Comparison of ENCODE assay signal across 30 cellular contexts in genomic region chr5:56733580-56733979, GRCh38.
DNase-seq lines count a peak whose midpoint lies in the region; ATAC-seq, FAIRE-seq and TF ChIP-seq lines count a peak whose summit lies in the region.
"Had no signal": no experiment of that assay in that cellular context is flagged by ENCODE, and none has a peak within 500 bp of the region (broad histone marks: within the 10 kb centered on the region; RNA-seq: fewer than 3 reads in every experiment).

No MANE protein-coding gene starts in this region.

- no peaks in the 10 kb centered on the region for H3K9me3 ChIP-seq in CD4-positive, alpha-beta memory T cell (ENCODE audit: control insufficient read depth in 1 of 2, low read length in 2 of 2)
- H3K9me3 ChIP-seq in PC-3 (ENCODE audit: low read length) (no peaks in the 10 kb centered on the region), spleen (no peaks in the 10 kb centered on the region), tibial nerve (no peaks in the 10 kb centered on the region), breast epithelium (no peaks in the 10 kb centered on the region)
- H3K9me3 ChIP-seq: BE2C, HAP-1, mucosa of descending colon, thoracic aorta had no signal

- no peaks in the 10 kb centered on the region for H3K9me3 Mint-ChIP-seq in CD4-positive, alpha-beta memory T cell

- CTCF ChIA-PET in CD4-positive, alpha-beta memory T cell (lab: Charles Lee; ENCODE audit: partially characterized antibody): interaction anchor here (1.8 kb wide), 1 partner anchor 11 kb away, joined by 3 read pairs; no protein-coding TSS in a partner anchor
- CTCF ChIA-PET in PC-3 (lab: Charles Lee): no interaction called here

- no peak for TF ChIP-seq CTCF in PC-3 (conservative IDR thresholded peaks at IDR 0.05; ENCODE audit: low read depth, low read length)
- no peak for TF ChIP-seq CTCF in spleen (IDR thresholded peaks at IDR 0.05 in 8 of 11, conservative IDR thresholded peaks at IDR 0.05 in 3 of 11)
- TF ChIP-seq CTCF in tibial nerve (IDR thresholded peaks at IDR 0.05): no peak
- no peak for TF ChIP-seq CTCF in breast epithelium (IDR thresholded peaks at IDR 0.05)

- no peaks in the 10 kb centered on the region for H3F3A ChIP-seq in PC-3 (ENCODE audit: low read length, unreplicated experiment)

- DNase-seq in CD4-positive, alpha-beta memory T cell: no peak
- DNase-seq in PC-3: peak; percentile 17
- DNase-seq in kidney tubule cell (ENCODE audit: low spot score): peak; percentile 51
- no peak for DNase-seq in spleen
- DNase-seq in tibial nerve (ENCODE audit: low spot score in 2 of 2): no peak
- DNase-seq in GM19239 (ENCODE audit: insufficient read length, low spot score): no peak
- no peak for DNase-seq in breast epithelium (ENCODE audit: low spot score in 2 of 2)
- no peak for DNase-seq in activated naive CD4-positive, alpha-beta T cell (lab: John Stamatoyannopoulos, UW)
- DNase-seq: activated CD4-positive, alpha-beta T cell treated with anti-CD3 and anti-CD28 coated beads, Interleukin-2, amount 10 ng/mL, durations not matched to agents 7 days and 5 days; activated T-cell treated with anti-CD3 and anti-CD28 coated beads, Interleukin-2, amount 50 U/mL, for 24 hours; BE2C; COR-L47; DMS79 treated with DMSO at 0.1 percent for 48 hours; glutamatergic neuron; mucosa of descending colon; NCI-H146; NCI-H446; NCI-H82; posterior cingulate gyrus; stimulated activated CD4-positive, alpha-beta T cell treated with anti-CD3 and anti-CD28 coated beads, Interleukin-15, amount 100 ng/mL, for 24 hours; stimulated activated naive CD4-positive, alpha-beta T cell treated with Interleukin-2 at 50 U/mL for 16 hours had no signal

- no peaks in the 10 kb centered on the region for H3K79me2 ChIP-seq in PC-3 (ENCODE audit: low read length)

- 74 to 84% (median 77%) methylated on average over 4 of the region's 4 CpGs for WGBS in spleen, 5 donors
- WGBS in tibial nerve, 2 donors: 52 to 71% methylated on average over 4 of the region's 4 CpGs

- peak overlapping the region in 5 of 8 donors; percentile 3 to 44 (median 24) for H3K4me3 Mint-ChIP-seq in CD4-positive, alpha-beta memory T cell
- H3K4me3 Mint-ChIP-seq: activated CD4-positive, alpha-beta T cell treated with anti-CD3 and anti-CD28 coated beads, Interleukin-2, amount 10 ng/mL, durations not matched to agents 7 days and 5 days; activated T-cell treated with anti-CD3 and anti-CD28 coated beads, Interleukin-2, amount 50 U/mL, for 24 hours had no signal

- peaks cover 42 to 76% (median 61%) of the 10 kb centered on the region in 4 donors for H3K4me1 Mint-ChIP-seq in CD4-positive, alpha-beta memory T cell

- no peaks in the 10 kb centered on the region for H3K27me3 Mint-ChIP-seq in CD4-positive, alpha-beta memory T cell
- H3K27me3 Mint-ChIP-seq: activated CD4-positive, alpha-beta T cell treated with anti-CD3 and anti-CD28 coated beads, Interleukin-2, amount 10 ng/mL, durations not matched to agents 7 days and 5 days; activated T-cell treated with anti-CD3 and anti-CD28 coated beads, Interleukin-2, amount 50 U/mL, for 24 hours had no signal

- POLR2A ChIA-PET in CD4-positive, alpha-beta memory T cell (lab: Charles Lee; ENCODE audit: partially characterized antibody): interaction anchor here (1.0 to 1.5 kb wide), 3 partner anchors 22 to 47 kb away, joined by 3 to 6 read pairs (median 3); no protein-coding TSS in a partner anchor
- POLR2A ChIA-PET in PC-3 (lab: Charles Lee; ENCODE audit: unreplicated experiment): no interaction called here

- peaks cover 55% of the 10 kb centered on the region for H3K4me1 ChIP-seq in CD4-positive, alpha-beta memory T cell (ENCODE audit: insufficient read depth, low read length)
- H3K4me1 ChIP-seq in PC-3 (ENCODE audit: insufficient read depth, low read length) (peaks cover 27% of the 10 kb centered on the region), spleen (peaks cover 26 to 76% (median 49%) of the 10 kb centered on the region in 6 donors), tibial nerve (peaks cover 0 to 34% (median 9%) of the 10 kb centered on the region in 4 donors), breast epithelium (no peaks in the 10 kb centered on the region)
- H3K4me1 ChIP-seq: HAP-1 had no signal

- no peaks in the 10 kb centered on the region for H3K9me2 ChIP-seq in PC-3 (replicated peaks; ENCODE audit: low read length)

- no peak for TF ChIP-seq EP300 in tibial nerve (IDR thresholded peaks at IDR 0.05)

- H3K4me2 ChIP-seq in PC-3 (ENCODE audit: low read length): no peak overlapping the region
- H3K4me2 ChIP-seq: KMS-11 had no signal

- no peaks in the 10 kb centered on the region for H3K27me3 ChIP-seq in CD4-positive, alpha-beta memory T cell (ENCODE audit: insufficient read depth, low read length)
- H3K27me3 ChIP-seq in PC-3 (ENCODE audit: low read length): no peaks in the 10 kb centered on the region
- no peaks in the 10 kb centered on the region for H3K27me3 ChIP-seq in spleen (replicated peaks in 1 of 7)
- no peaks in the 10 kb centered on the region for H3K27me3 ChIP-seq in tibial nerve
- H3K27me3 ChIP-seq in breast epithelium: no peaks in the 10 kb centered on the region
- H3K27me3 ChIP-seq: BE2C had no signal

- no peak overlapping the region for H3K9ac ChIP-seq in PC-3 (ENCODE audit: low read length)
- H3K9ac ChIP-seq: KMS-11 had no signal

- TF ChIP-seq POLR2A in spleen (IDR thresholded peaks at IDR 0.05) (no peak), tibial nerve (IDR thresholded peaks at IDR 0.05) (no peak), breast epithelium (IDR thresholded peaks at IDR 0.05) (no peak)

- no peak for ATAC-seq in PC-3
- ATAC-seq: mucosa of descending colon, Right ventricle myocardium inferior had no signal

- FAIRE-seq in GM19239 (lab: Jason Lieb, UNC): no peak
- FAIRE-seq: keratinocyte had no signal

- H3K27ac ChIP-seq in CD4-positive, alpha-beta memory T cell (ENCODE audit: low read depth, low read length): no peak overlapping the region
- H3K27ac ChIP-seq in PC-3 (ENCODE audit: low read length) (no peak overlapping the region), spleen (peak overlapping the region in 6 of 8 donors; percentile 2 to 81 (median 46)), tibial nerve (no peak overlapping the region), breast epithelium (peak overlapping the region in 1 of 2 donors; percentile 34)
- H3K27ac ChIP-seq: epithelial cell of prostate, KMS-11, thoracic aorta, VCaP had no signal

- H3K36me3 Mint-ChIP-seq in CD4-positive, alpha-beta memory T cell: no peaks in the 10 kb centered on the region
- H3K36me3 Mint-ChIP-seq: brain had no signal

- no peak overlapping the region for H3K4me3 ChIP-seq in CD4-positive, alpha-beta memory T cell (ENCODE audit: low read length in 2 of 2)
- H3K4me3 ChIP-seq in PC-3 (ENCODE audit: low read length): no peak overlapping the region
- no peak overlapping the region for H3K4me3 ChIP-seq in spleen
- no peak overlapping the region for H3K4me3 ChIP-seq in tibial nerve
- H3K4me3 ChIP-seq in breast epithelium: no peak overlapping the region
- H3K4me3 ChIP-seq: HAP-1, lung, mucosa of descending colon, thoracic aorta had no signal

- H3K36me3 ChIP-seq in CD4-positive, alpha-beta memory T cell (ENCODE audit: insufficient read depth, low read length): no peaks in the 10 kb centered on the region
- no peaks in the 10 kb centered on the region for H3K36me3 ChIP-seq in PC-3 (ENCODE audit: low read depth, low read length)
- no peaks in the 10 kb centered on the region for H3K36me3 ChIP-seq in spleen
- H3K36me3 ChIP-seq in tibial nerve: no peaks in the 10 kb centered on the region
- H3K36me3 ChIP-seq in breast epithelium: no peaks in the 10 kb centered on the region
- H3K36me3 ChIP-seq: BE2C, HAP-1, thoracic aorta had no signal

- H2AFZ ChIP-seq in PC-3 (ENCODE audit: low read length): 0 out of 2 replicates have a peak overlapping the region, but pooled peaks have one; percentile 13

- no peaks in the 10 kb centered on the region for H4K20me1 ChIP-seq in PC-3 (ENCODE audit: low read length)

- intact Hi-C loops in CD4-positive, alpha-beta memory T cell (cut with micrococcal nuclease): loop anchor here (10.0 kb wide), 1 partner anchor 81 kb away; the partner anchor contains the start of gene MAP3K1
- intact Hi-C loops in PC-3 (cut with micrococcal nuclease) (no loop called here), spleen (cut with DNase I; ENCODE audit: low total_unique reads) (no loop called here), breast epithelium (cut with DNase I; ENCODE audit: low total_unique reads) (no loop called here)

- peak overlapping the region in 3 of 7 donors; percentile 3 to 81 (median 9) for H3K27ac Mint-ChIP-seq in CD4-positive, alpha-beta memory T cell
- H3K27ac Mint-ChIP-seq: activated CD4-positive, alpha-beta T cell treated with anti-CD3 and anti-CD28 coated beads, Interleukin-2, amount 10 ng/mL, durations not matched to agents 7 days and 5 days; activated T-cell treated with anti-CD3 and anti-CD28 coated beads, Interleukin-2, amount 50 U/mL, for 24 hours had no signal

- BruUV-seq in PC-3 (replicated peaks; lab: Mats Ljungman, UMichigan): no TSS peak

Comparison
In these comparisons a context has a peak if more than half of its experiments do, and no peak if none do; other contexts are left out.
1. DNase-seq: peak in PC-3 (single experiment) and kidney tubule cell (single experiment); none in CD4-positive, alpha-beta memory T cell (0 of 5), spleen (single experiment), tibial nerve (0 of 2), GM19239 (single experiment), breast epithelium (0 of 2) and activated naive CD4-positive, alpha-beta T cell (0 of 4).
2. H3K27ac ChIP-seq: peak in spleen (6 of 8); none in CD4-positive, alpha-beta memory T cell (single experiment), PC-3 (single experiment) and tibial nerve (0 of 4).